8 cellular contexts compared by ENCODE assay signal in the genomic region with DNA sequence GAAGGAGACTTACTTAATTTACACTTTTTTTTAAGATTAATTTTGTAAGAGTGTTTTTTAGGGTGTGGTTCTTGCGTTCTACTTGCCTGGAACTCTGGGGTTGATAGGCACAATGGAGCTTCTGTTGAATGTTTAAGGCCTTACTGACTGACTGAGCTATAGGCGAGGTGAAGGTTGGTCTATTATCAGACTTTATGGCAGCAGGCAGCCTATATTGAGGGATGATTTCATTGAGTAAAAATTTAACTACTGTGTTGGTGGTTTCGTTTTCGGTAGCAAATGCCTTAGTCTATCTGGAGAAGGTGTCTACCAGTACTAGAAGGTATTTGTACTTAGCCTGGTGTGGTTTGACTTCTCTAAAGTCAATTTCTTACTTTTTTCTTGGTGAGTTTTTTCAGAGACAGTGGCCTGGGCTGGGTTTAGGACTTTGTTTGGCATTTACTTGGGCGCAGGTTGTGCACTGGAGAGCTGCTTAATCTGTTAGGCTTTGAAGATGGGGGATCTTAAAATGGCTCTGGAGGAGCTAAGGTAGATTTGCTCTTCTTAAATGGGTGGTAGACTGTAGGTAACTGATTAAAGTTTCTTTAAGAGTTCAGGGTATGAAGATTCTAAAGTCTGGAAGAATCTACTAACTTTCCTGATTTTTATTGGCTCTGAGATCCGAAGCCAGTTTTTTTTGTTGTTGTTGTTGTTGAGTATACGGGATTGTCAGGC.
DNase-seq lines count a peak whose midpoint lies in the region; ATAC-seq, FAIRE-seq and TF ChIP-seq lines count a peak whose summit lies in the region.
"Not testable (repeated sequence)": the region's sequence is repeated elsewhere in the genome, so short reads cannot be mapped to it uniquely, and the experiment has no call there.

No MANE protein-coding gene starts in this region.

- H2BK120ac ChIP-seq in H9 (ENCODE audit: low read depth, low read length, poor library complexity, severe bottlenecking), result not testable (repeated sequence)

- POLR2A ChIA-PET in CD4-positive, alpha-beta memory T cell (lab: Charles Lee; ENCODE audit: partially characterized antibody), result interaction anchor here (0.9 to 2.3 kb wide), 2 partner anchors 12 to 51 kb away, joined by 3 to 12 read pairs; no protein-coding TSS in a partner anchor
- POLR2A ChIA-PET in activated CD4-positive, alpha-beta memory T cell treated with anti-CD3 and anti-CD28 coated beads, Interleukin-2, amount 10 ng/mL, durations not matched to agents 7 days and 5 days (lab: Charles Lee); naive thymus-derived CD4-positive, alpha-beta T cell (lab: Charles Lee): not testable (repeated sequence)
- POLR2A ChIA-PET in MCF 10A (lab: Yijun Ruan, JAX), result interaction anchor here (0.7 to 1.9 kb wide), 5 partner anchors 10 to 228 kb away, joined by 3 to 10 read pairs (median 5); no protein-coding TSS in a partner anchor

- peak overlapping the region; percentile 42 for H3K27ac ChIP-seq in CD4-positive, alpha-beta memory T cell (ENCODE audit: low read depth, low read length)
- H3K27ac ChIP-seq in H9 (ENCODE audit: insufficient read length, low read depth, low read length); naive thymus-derived CD4-positive, alpha-beta T cell (ENCODE audit: low read depth, low read length): not testable (repeated sequence)
- H3K27ac ChIP-seq in heart left ventricle, result peak overlapping the region in 2 of 12 donors; percentile 15 to 24
- H3K27ac ChIP-seq in stomach, result peak overlapping the region in 4 of 5 donors; percentile 55 to 82 (median 58)

- not testable (repeated sequence) for H4K8ac ChIP-seq in H9 (replicated peaks; ENCODE audit: insufficient read length, low read depth, low read length)

- not testable (repeated sequence) for H3K27me3 Mint-ChIP-seq in CD4-positive, alpha-beta memory T cell; H9 (ENCODE audit: low read depth); activated CD4-positive, alpha-beta memory T cell treated with anti-CD3 and anti-CD28 coated beads, Interleukin-2, amount 10 ng/mL, durations not matched to agents 7 days and 5 days; MCF 10A (ENCODE audit: insufficient read depth, unreplicated experiment); naive thymus-derived CD4-positive, alpha-beta T cell

- not testable (repeated sequence) for H3K14ac ChIP-seq in H9 (ENCODE audit: insufficient read depth, low read length)

- H3T11ph ChIP-seq in H9 (ENCODE audit: low read length), result not testable (repeated sequence)

- H2BK12ac ChIP-seq in H9 (ENCODE audit: insufficient read length, low read depth, low read length), result not testable (repeated sequence)

- peak overlapping the region; percentile 76 to 99 (median 97) for H3K27ac Mint-ChIP-seq in CD4-positive, alpha-beta memory T cell
- H3K27ac Mint-ChIP-seq in H9, result peak overlapping the region; percentile 4 to 93 (median 60); a peak in 2 of 7 replicates
- not testable (repeated sequence) for H3K27ac Mint-ChIP-seq in activated CD4-positive, alpha-beta memory T cell treated with anti-CD3 and anti-CD28 coated beads, Interleukin-2, amount 10 ng/mL, durations not matched to agents 7 days and 5 days
- H3K27ac Mint-ChIP-seq in MCF 10A (ENCODE audit: low read depth, unreplicated experiment), result peak overlapping the region; percentile 72
- peak overlapping the region; percentile 51 to 94 (median 84) for H3K27ac Mint-ChIP-seq in naive thymus-derived CD4-positive, alpha-beta T cell

- TF ChIP-seq POLR2A in heart left ventricle (IDR thresholded peaks at IDR 0.05); stomach (IDR thresholded peaks at IDR 0.05): not testable (repeated sequence)

- intact Hi-C loops in CD4-positive, alpha-beta memory T cell (cut with micrococcal nuclease), result loop anchor here (1.0 kb wide), 1 partner anchor 192 kb away; a partner anchor contains a TSS
- intact Hi-C loops in MCF 10A (cut with micrococcal nuclease); heart left ventricle (cut with DNase I); stomach (cut with DNase I; ENCODE audit: low total_unique reads): not testable (repeated sequence)
- intact Hi-C loops in naive thymus-derived CD4-positive, alpha-beta T cell (cut with micrococcal nuclease), result loop anchor here in 1 of 2 donors (1.0 kb wide), 1 partner anchor 52 kb away; no protein-coding TSS in a partner anchor

- not testable (repeated sequence) for H2AK5ac ChIP-seq in H9 (ENCODE audit: insufficient read length, low read length)

- peak; percentile 60 for FAIRE-seq in RCC 7860 (lab: Jason Lieb, UNC)

- not testable (repeated sequence) for H3K27me3 ChIP-seq in CD4-positive, alpha-beta memory T cell (ENCODE audit: insufficient read depth, low read length); H9 (ENCODE audit: insufficient read depth, low read length); heart left ventricle; naive thymus-derived CD4-positive, alpha-beta T cell (ENCODE audit: control insufficient read depth in 2 of 2, insufficient read depth in 2 of 2, low read length in 2 of 2); stomach

- not testable (repeated sequence) for H3K23me2 ChIP-seq in H9 (ENCODE audit: insufficient read length, low read depth, low read length, poor library complexity, severe bottlenecking)

- H2BK20ac ChIP-seq in H9 (ENCODE audit: low read depth, low read length, poor library complexity, severe bottlenecking), result not testable (repeated sequence)

- H2AFZ ChIP-seq in H9 (ENCODE audit: low read length), result not testable (repeated sequence)

- H3K4me2 ChIP-seq in H9 (ENCODE audit: insufficient read depth, insufficient read length, low read length), result not testable (repeated sequence)

- not testable (repeated sequence) for TF ChIP-seq CTCF in H9 (conservative IDR thresholded peaks at IDR 0.05); MCF 10A (IDR thresholded peaks at IDR 0.05; ENCODE audit: unreplicated experiment); heart left ventricle (IDR thresholded peaks at IDR 0.05); stomach (IDR thresholded peaks at IDR 0.05)

- H3K4me3 Mint-ChIP-seq in CD4-positive, alpha-beta memory T cell, result peak overlapping the region in 7 of 8 donors; percentile 68 to 79 (median 73)
- H3K4me3 Mint-ChIP-seq in H9, result not testable (repeated sequence)
- peak overlapping the region; percentile 6 for H3K4me3 Mint-ChIP-seq in activated CD4-positive, alpha-beta memory T cell treated with anti-CD3 and anti-CD28 coated beads, Interleukin-2, amount 10 ng/mL, durations not matched to agents 7 days and 5 days
- peak overlapping the region; percentile 7 for H3K4me3 Mint-ChIP-seq in MCF 10A (ENCODE audit: unreplicated experiment)
- H3K4me3 Mint-ChIP-seq in naive thymus-derived CD4-positive, alpha-beta T cell, result peak overlapping the region in 9 of 10 donors; percentile 13 to 73 (median 60)

- TF ChIP-seq EP300 in stomach (IDR thresholded peaks at IDR 0.05), result not testable (repeated sequence)

- not testable (repeated sequence) for H4K20me1 ChIP-seq in H9 (ENCODE audit: control insufficient read depth, insufficient read depth, insufficient read length)

- not testable (repeated sequence) for H3K9ac ChIP-seq in H9 (ENCODE audit: extremely low read depth, insufficient read length, low read length)

- H3K4me1 Mint-ChIP-seq in CD4-positive, alpha-beta memory T cell, result peaks cover 11 to 18% (median 14%) of the 10 kb centered on the region in 4 donors
- H3K4me1 Mint-ChIP-seq in H9, result peaks cover 33 to 42% of the 10 kb centered on the region in 2 experiments
- peaks cover 14% of the 10 kb centered on the region for H3K4me1 Mint-ChIP-seq in activated CD4-positive, alpha-beta memory T cell treated with anti-CD3 and anti-CD28 coated beads, Interleukin-2, amount 10 ng/mL, durations not matched to agents 7 days and 5 days
- peaks cover 12% of the 10 kb centered on the region for H3K4me1 Mint-ChIP-seq in MCF 10A (ENCODE audit: insufficient read depth, unreplicated experiment)
- peaks cover 4 to 15% (median 12%) of the 10 kb centered on the region in 7 donors for H3K4me1 Mint-ChIP-seq in naive thymus-derived CD4-positive, alpha-beta T cell

- DNase-seq in CD4-positive, alpha-beta memory T cell; H9; activated CD4-positive, alpha-beta memory T cell treated with anti-CD3 and anti-CD28 coated beads, Interleukin-2, amount 10 ng/mL, durations not matched to agents 7 days and 5 days; MCF 10A (ENCODE audit: unreplicated experiment); heart left ventricle; naive thymus-derived CD4-positive, alpha-beta T cell; stomach: not testable (repeated sequence)
- peak; percentile 76 for DNase-seq in RCC 7860 (ENCODE audit: low spot score)

- H3K23ac ChIP-seq in H9 (ENCODE audit: insufficient read length, low read depth, low read length), result not testable (repeated sequence)

- H3K36me3 Mint-ChIP-seq in CD4-positive, alpha-beta memory T cell; H9 (ENCODE audit: insufficient read depth in 1 of 3, low read depth in 3 of 3); activated CD4-positive, alpha-beta memory T cell treated with anti-CD3 and anti-CD28 coated beads, Interleukin-2, amount 10 ng/mL, durations not matched to agents 7 days and 5 days (ENCODE audit: low read depth); MCF 10A (ENCODE audit: insufficient read depth, unreplicated experiment); naive thymus-derived CD4-positive, alpha-beta T cell: not testable (repeated sequence)

- H3K79me1 ChIP-seq in H9 (ENCODE audit: insufficient read depth, low read depth, low read length, poor library complexity, severe bottlenecking), result not testable (repeated sequence)

- not testable (repeated sequence) for H3K18ac ChIP-seq in H9 (ENCODE audit: insufficient read length, low read depth, low read length)

- not testable (repeated sequence) for BruUV-seq in MCF 10A (replicated peaks; lab: Mats Ljungman, UMichigan)

- ATAC-seq in heart left ventricle; naive thymus-derived CD4-positive, alpha-beta T cell: not testable (repeated sequence)

- not testable (repeated sequence) for H3K4me1 ChIP-seq in CD4-positive, alpha-beta memory T cell (ENCODE audit: insufficient read depth, low read length); H9 (ENCODE audit: insufficient read depth, low read length); naive thymus-derived CD4-positive, alpha-beta T cell (ENCODE audit: control insufficient read depth in 2 of 2, insufficient read depth in 2 of 2, low read length in 2 of 2); stomach
- peaks cover 0 to 11% (median 0%) of the 10 kb centered on the region in 12 donors for H3K4me1 ChIP-seq in heart left ventricle

- CTCF ChIA-PET in CD4-positive, alpha-beta memory T cell (lab: Charles Lee; ENCODE audit: partially characterized antibody); activated CD4-positive, alpha-beta memory T cell treated with anti-CD3 and anti-CD28 coated beads, Interleukin-2, amount 10 ng/mL, durations not matched to agents 7 days and 5 days (lab: Charles Lee): not testable (repeated sequence)
- CTCF ChIA-PET in MCF 10A (lab: Yijun Ruan, JAX), result interaction anchor here (0.6 kb wide), 1 partner anchor 400 kb away, joined by 3 read pairs; no protein-coding TSS in a partner anchor
- CTCF ChIA-PET in naive thymus-derived CD4-positive, alpha-beta T cell (lab: Charles Lee), result interaction anchor here (2.2 kb wide), 1 partner anchor 51 kb away, joined by 5 read pairs; no protein-coding TSS in a partner anchor

- H3K56ac ChIP-seq in H9 (ENCODE audit: insufficient read length, low read depth, low read length), result not testable (repeated sequence)

- H2BK5ac ChIP-seq in H9 (ENCODE audit: insufficient read length, low read length), result not testable (repeated sequence)

- not testable (repeated sequence) for H3K79me2 ChIP-seq in H9 (ENCODE audit: insufficient read depth, low read length)

- not testable (repeated sequence) for H3K4ac ChIP-seq in H9 (ENCODE audit: low read depth, low read length)

- H4K5ac ChIP-seq in H9 (ENCODE audit: insufficient read length, low read depth, low read length), result not testable (repeated sequence)

- not testable (repeated sequence) for H3K4me3 ChIP-seq in CD4-positive, alpha-beta memory T cell (ENCODE audit: low read length in 2 of 2); naive thymus-derived CD4-positive, alpha-beta T cell (ENCODE audit: low read length); stomach
- peak overlapping the region in 9 of 12 donors; percentile 20 to 46 (median 39) for H3K4me3 ChIP-seq in heart left ventricle

- H3K9me3 ChIP-seq in CD4-positive, alpha-beta memory T cell (ENCODE audit: control insufficient read depth in 1 of 2, low read length in 2 of 2); H9 (ENCODE audit: control insufficient read depth, low read depth, low read length); heart left ventricle; naive thymus-derived CD4-positive, alpha-beta T cell (ENCODE audit: control insufficient read depth in 2 of 3, low read length in 3 of 3); stomach: not testable (repeated sequence)

- H2BK15ac ChIP-seq in H9 (ENCODE audit: low read depth, low read length), result not testable (repeated sequence)

- not testable (repeated sequence) for H3K36me3 ChIP-seq in CD4-positive, alpha-beta memory T cell (ENCODE audit: insufficient read depth, low read length); heart left ventricle; naive thymus-derived CD4-positive, alpha-beta T cell (ENCODE audit: control insufficient read depth in 2 of 3, insufficient read depth in 3 of 3, low read length in 3 of 3); stomach

- H3K9me3 Mint-ChIP-seq in CD4-positive, alpha-beta memory T cell; H9; activated CD4-positive, alpha-beta memory T cell treated with anti-CD3 and anti-CD28 coated beads, Interleukin-2, amount 10 ng/mL, durations not matched to agents 7 days and 5 days; MCF 10A (ENCODE audit: unreplicated experiment); naive thymus-derived CD4-positive, alpha-beta T cell: not testable (repeated sequence)

- no CpG with 5 or more reads among the region's 7 CpGs for WGBS in H9 (ENCODE audit: extremely low coverage, insufficient read length, low lambda C conversion rate)
- WGBS in heart left ventricle, 4 donors, result 46 to 56% (median 49%) methylated on average over 7 of the region's 7 CpGs
- 30 to 53% (median 36%) methylated on average over 7 of the region's 7 CpGs for WGBS in stomach, 5 donors

- H4K91ac ChIP-seq in H9 (ENCODE audit: insufficient read length, low read depth, low read length), result not testable (repeated sequence)
